8 cellular contexts compared by ENCODE assay signal in the genomic region with DNA sequence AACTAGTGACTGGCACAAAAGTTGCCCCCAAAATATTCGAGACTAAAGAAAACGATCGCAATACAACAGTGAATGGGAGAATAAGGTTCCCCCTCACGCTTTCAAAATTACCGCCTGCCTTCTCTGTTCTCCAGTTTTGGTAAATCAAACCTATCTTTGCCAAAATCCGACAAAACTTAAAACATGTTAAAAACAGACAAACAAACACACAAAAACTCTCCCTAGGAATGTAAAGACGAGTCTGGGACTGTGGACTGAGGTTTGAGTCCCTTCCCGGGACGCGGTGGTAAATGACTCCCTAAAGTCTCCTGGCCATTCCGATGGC. TPM values are rescaled to one million over a fixed set of nuclear protein-coding genes. Genes with fewer than 3 reads are reported as not detected.
DNase-seq lines count a peak whose midpoint lies in the region; ATAC-seq and TF ChIP-seq lines count a peak whose summit lies in the region.

No MANE protein-coding gene starts in this region.

- H3K4me1 Mint-ChIP-seq in activated T-cell treated with anti-CD3 and anti-CD28 coated beads, Interleukin-2, amount 50 U/mL, for 72 hours (ENCODE audit: low read depth), result peaks cover 25% of the 10 kb centered on the region
- H3K4me1 Mint-ChIP-seq in brain, result peaks cover 41% of the 10 kb centered on the region

- H3K27me3 Mint-ChIP-seq in activated T-cell treated with anti-CD3 and anti-CD28 coated beads, Interleukin-2, amount 50 U/mL, for 72 hours (ENCODE audit: low read depth), result peaks cover 31% of the 10 kb centered on the region
- peaks cover 41% of the 10 kb centered on the region for H3K27me3 Mint-ChIP-seq in brain

- peaks cover 0 to 5% of the 10 kb centered on the region in 2 donors for H3K4me1 ChIP-seq in lung (ENCODE audit: control insufficient read depth in 2 of 2, insufficient read depth in 2 of 2, low read length in 2 of 2)
- peaks cover 0 to 16% (median 3%) of the 10 kb centered on the region in 4 donors for H3K4me1 ChIP-seq in tibial artery

- H3K27ac Mint-ChIP-seq in activated T-cell treated with anti-CD3 and anti-CD28 coated beads, Interleukin-2, amount 50 U/mL, for 72 hours, result peak overlapping the region; percentile 81
- H3K27ac Mint-ChIP-seq in brain, result peak overlapping the region; percentile 20 to 98 (median 82)

- H3K9me3 Mint-ChIP-seq in activated T-cell treated with anti-CD3 and anti-CD28 coated beads, Interleukin-2, amount 50 U/mL, for 72 hours, result peaks cover 2 to 3% of the 10 kb centered on the region in 2 donors
- peaks cover 6 to 14% (median 12%) of the 10 kb centered on the region in 5 experiments for H3K9me3 Mint-ChIP-seq in brain

- H3K36me3 Mint-ChIP-seq in activated T-cell treated with anti-CD3 and anti-CD28 coated beads, Interleukin-2, amount 50 U/mL, for 72 hours (ENCODE audit: insufficient read depth in 2 of 2), result peaks cover 7 to 9% of the 10 kb centered on the region in 2 donors
- peaks cover 18% of the 10 kb centered on the region for H3K36me3 Mint-ChIP-seq in brain

- H3K9me3 ChIP-seq in lung (ENCODE audit: control insufficient read depth in 2 of 2, insufficient read depth in 1 of 2, low read length in 1 of 2) (peaks cover 0 to 4% of the 10 kb centered on the region in 2 donors), tibial artery (no peaks in the 10 kb centered on the region)

- TF ChIP-seq CTCF in brain (conservative IDR thresholded peaks at IDR 0.05), result no peak
- no peak for TF ChIP-seq CTCF in lung (IDR thresholded peaks at IDR 0.05; ENCODE audit: control extremely low read depth, extremely low read depth)
- no peak for TF ChIP-seq CTCF in tibial artery (IDR thresholded peaks at IDR 0.05)

- DNase-seq in activated T-cell treated with anti-CD3 and anti-CD28 coated beads, Interleukin-2, amount 50 U/mL, for 72 hours, result no peak
- no peak for DNase-seq in activated T-cell treated with anti-CD3 and anti-CD28 coated beads, Interleukin-2, amount 50 U/mL, for 48 hours
- DNase-seq in lung (ENCODE audit: low spot score) (no peak), tibial artery (no peak), putamen (ENCODE audit: low spot score) (no peak), NCI-H1048 (lab: John Stamatoyannopoulos, UW) (no peak)
- DNase-seq in activated effector memory CD4-positive, alpha-beta T cell treated with Interleukin-2 at 50 U/mL for 16 hours, result no peak

- 42 to 44% methylated on average over 11 of the region's 11 CpGs for WGBS in lung, 2 donors

- peak overlapping the region; percentile 86 to 90 for H3K4me3 Mint-ChIP-seq in activated T-cell treated with anti-CD3 and anti-CD28 coated beads, Interleukin-2, amount 50 U/mL, for 72 hours
- peak overlapping the region; percentile 78 to 91 (median 88) for H3K4me3 Mint-ChIP-seq in brain

- H3K27me3 ChIP-seq in lung (ENCODE audit: control insufficient read depth, insufficient read depth) (no peaks in the 10 kb centered on the region), tibial artery (peaks cover 0 to 2% of the 10 kb centered on the region in 2 donors)

- H3K4me3 ChIP-seq in lung, result peak overlapping the region; percentile 92
- H3K4me3 ChIP-seq in tibial artery, result peak overlapping the region; percentile 80 to 83

- no peak for ATAC-seq in activated T-cell treated with anti-CD3 and anti-CD28 coated beads, Interleukin-2, amount 50 U/mL, for 72 hours (replicated peaks in 1 of 2)
- no peak for ATAC-seq in lung (ENCODE audit: insufficient read depth, low FRiP score)

- intact Hi-C loops in tibial artery (cut with DNase I; ENCODE audit: low total_unique reads), result loop anchor here (1.0 to 10.0 kb wide), 3 partner anchors 28 to 71 kb away; no protein-coding TSS in a partner anchor

- H3K36me3 ChIP-seq in lung (ENCODE audit: control insufficient read depth in 2 of 2, insufficient read depth in 2 of 2, low read length in 2 of 2), result peaks cover 0 to 3% of the 10 kb centered on the region in 2 donors
- H3K36me3 ChIP-seq in tibial artery, result peaks cover 0 to 4% (median 0%) of the 10 kb centered on the region in 3 donors

- H3K27ac ChIP-seq in lung (ENCODE audit: low read depth in 1 of 2, low read length in 1 of 2) (peak overlapping the region; percentile 89 to 95), tibial artery (peak overlapping the region; percentile 84 to 86)

RNA-seq across cellular contexts. Expression of gene IMPACT, which starts 0.4 kb away (rescaled TPM):
- total RNA-seq in activated T-cell treated with anti-CD3 and anti-CD28 coated beads, Interleukin-2, amount 50 U/mL, for 72 hours, result 10 to 100 TPM; 19.0 to 27.6 TPM
- polyA plus RNA-seq in brain (ENCODE audit: insufficient read depth, low read depth, low replicate concordance) (11.0 TPM), lung (10 to 100 TPM; 12.0 to 21.0 TPM)
- 10 to 100 TPM; 29.0 to 29.6 TPM for total RNA-seq in lung

RNA-seq across cellular contexts. Expression of gene OSBPL1A, which starts 28.4 kb away (rescaled TPM):
- total RNA-seq in activated T-cell treated with anti-CD3 and anti-CD28 coated beads, Interleukin-2, amount 50 U/mL, for 72 hours, result 1 to 10 TPM; 1.5 to 2.4 TPM
- polyA plus RNA-seq in brain (ENCODE audit: insufficient read depth, low read depth, low replicate concordance), result 47.2 TPM
- total RNA-seq in lung, result 10 to 100 TPM; 37.0 to 38.8 TPM
- polyA plus RNA-seq in lung, result 10 to 100 TPM; 12.6 to 15.0 TPM

RNA-seq across cellular contexts. Expression of gene HRH4, which starts 34.4 kb away (rescaled TPM):
- under 1 TPM; 0.10 to 0.16 TPM for total RNA-seq in activated T-cell treated with anti-CD3 and anti-CD28 coated beads, Interleukin-2, amount 50 U/mL, for 72 hours
- polyA plus RNA-seq in brain (ENCODE audit: insufficient read depth, low read depth, low replicate concordance) (not detected), lung (under 1 TPM in 1 of 2 donors, not detected in 1; 0.19 TPM)
- under 1 TPM; 0.54 to 0.89 TPM for total RNA-seq in lung

Comparison
In these comparisons a context has a peak if more than half of its experiments do, and no peak if none do; other contexts are left out.
1. RNA of gene OSBPL1A, which starts 28.4 kb away (total RNA-seq): 37.0 to 38.8 TPM in lung; 1.5 to 2.4 TPM in activated T-cell treated with anti-CD3 and anti-CD28 coated beads, Interleukin-2, amount 50 U/mL, for 72 hours; every median in the first group is over 10 times any median in the second.